Comparison of ENCODE assay signal across 8 cellular contexts in genomic region chr2:163735692-163736432, GRCh38. TPM values are rescaled to one million over a fixed set of nuclear protein-coding genes. Genes with fewer than 3 reads are reported as not detected.
DNase-seq lines count a peak whose midpoint lies in the region; ATAC-seq and TF ChIP-seq lines count a peak whose summit lies in the region.

FIGN (minus strand) TSS chr2:163736008; CDS start chr2:163734927, 1,081 bp downstream.

- H3K9ac ChIP-seq in HUES64 (ENCODE audit: low read depth, low read length) (peak within 1 kb of the TSS; percentile 98), mucosa of stomach (ENCODE audit: low read length) (peak within 1 kb of the TSS; percentile 47)

- peak in 1 of 2 donors; percentile 57 for TF ChIP-seq POLR2A in vagina (IDR thresholded peaks at IDR 0.05)

- H3K36me3 ChIP-seq in HUES64 (ENCODE audit: insufficient read depth, low read length) (no peaks in the 10 kb centered on the region), mucosa of stomach (ENCODE audit: control insufficient read depth, insufficient read depth, low read length) (no peaks in the 10 kb centered on the region), vagina (no peaks in the 10 kb centered on the region)

- H3K9me3 ChIP-seq in HUES64 (ENCODE audit: insufficient read depth, low read depth, low read length), result no peaks in the 10 kb centered on the region
- no peaks in the 10 kb centered on the region for H3K9me3 ChIP-seq in mucosa of stomach (ENCODE audit: control insufficient read depth, low read length)
- H3K9me3 ChIP-seq in vagina, result no peaks in the 10 kb centered on the region

- H3K27ac ChIP-seq in HUES64 (ENCODE audit: low read depth, low read length), result peak within 1 kb of the TSS; percentile 97
- H3K27ac ChIP-seq in vagina, result peak within 1 kb of the TSS; percentile 93

- DNase-seq in AG10803 (ENCODE audit: low read depth) (peak; percentile 92), fibroblast of mammary gland (ENCODE audit: low read depth) (peak; percentile 88), vagina (ENCODE audit: extremely low spot score in 2 of 2) (peak in 1 of 2 donors; percentile 91)

- H3K4me3 ChIP-seq in AG10803 (ENCODE audit: low read length), result peak within 1 kb of the TSS; percentile 81
- peak within 1 kb of the TSS; percentile 92 for H3K4me3 ChIP-seq in HUES64 (ENCODE audit: low read length)
- peak within 1 kb of the TSS; percentile 89 for H3K4me3 ChIP-seq in fibroblast of mammary gland (ENCODE audit: control insufficient read depth, low read depth, low read length)
- H3K4me3 ChIP-seq in mucosa of stomach (ENCODE audit: low read length), result peak within 1 kb of the TSS; percentile 54
- peak within 1 kb of the TSS; percentile 61 to 77 for H3K4me3 ChIP-seq in vagina

- under 1% methylated on average over 49 of the region's 54 CpGs for WGBS in HUES64

- peak; percentile 83 for ATAC-seq in SK-N-SH treated with all-trans-retinoic acid at 6 μM for 48 hours
- no peak for ATAC-seq in GM21786 (IDR thresholded peaks at IDR 0.05; ENCODE audit: unreplicated experiment)
- no peak for ATAC-seq in HG02852 (IDR thresholded peaks at IDR 0.05; ENCODE audit: unreplicated experiment)

- H3K4me1 ChIP-seq in HUES64 (ENCODE audit: insufficient read depth, low read length) (peaks cover 45% of the 10 kb centered on the region), mucosa of stomach (ENCODE audit: control insufficient read depth, insufficient read depth, low read length) (peaks cover 5% of the 10 kb centered on the region), vagina (peaks cover 6% of the 10 kb centered on the region)

- intact Hi-C loops in vagina (cut with DNase I), result loop anchor here (2.0 kb wide), 1 partner anchor 387 kb away; no protein-coding TSS in a partner anchor

- H3K27me3 ChIP-seq in HUES64 (ENCODE audit: insufficient read depth, low read length) (no peaks in the 10 kb centered on the region), mucosa of stomach (ENCODE audit: control insufficient read depth, insufficient read depth, low read length) (peaks cover 13% of the 10 kb centered on the region), vagina (no peaks in the 10 kb centered on the region)

- TF ChIP-seq CTCF in AG10803 (conservative IDR thresholded peaks at IDR 0.05; ENCODE audit: low read length), result no peak
- TF ChIP-seq CTCF in fibroblast of mammary gland (conservative IDR thresholded peaks at IDR 0.05; ENCODE audit: control insufficient read depth, insufficient read depth, low read depth, low read length), result no peak
- TF ChIP-seq CTCF in vagina (IDR thresholded peaks at IDR 0.05), result no peak

TF ChIP-seq in SK-N-SH treated with all-trans-retinoic acid at 6 μM for 48 hours, 23 proteins besides CTCF, POLR2A, EP300 and RAD21:
- TF ChIP-seq RARB (CRISPR knock-in tag; IDR thresholded peaks at IDR 0.05) (no peak), CREB5 (CRISPR knock-in tag; IDR thresholded peaks at IDR 0.05; ENCODE audit: low read depth) (no peak), ZFP30 (CRISPR knock-in tag; IDR thresholded peaks at IDR 0.05) (peak; percentile 58; the same call in 1 of the 2 replicates), ZNF8 (CRISPR knock-in tag; IDR thresholded peaks at IDR 0.05) (no peak)

RNA-seq across cellular contexts. Expression of gene FIGN, which starts in this region (rescaled TPM):
- 10.1 TPM for polyA plus RNA-seq in HUES64 (2013, experiment 1 of 2)
- polyA plus RNA-seq in HUES64 (2013, experiment 2 of 2), result 10.8 TPM
- total RNA-seq in vagina, result 3.2 TPM
